In genomic region chr4:2507259-2507658, GRCh38 we compare ENCODE assay signal across 20 cellular contexts. TPM values are rescaled to one million over a fixed set of nuclear protein-coding genes. Genes with fewer than 3 reads are reported as not detected.
A peak's percentile ranks its signal among the peaks of the same experiment; 100 is the strongest.
DNase-seq lines count a peak whose midpoint lies in the region; ATAC-seq, FAIRE-seq and TF ChIP-seq lines count a peak whose summit lies in the region.
"Had no signal": no experiment of that assay in that cellular context is flagged by ENCODE, and none has a peak within 500 bp of the region (broad histone marks: within the 10 kb centered on the region; RNA-seq: fewer than 3 reads in every experiment).

No MANE protein-coding gene starts in this region.

- H3K9me3 Mint-ChIP-seq in GM23338 = no peaks in the 10 kb centered on the region

- ATAC-seq in HepG2 (no peak), right lobe of liver (no peak), GM23338 (no peak), HG02798 (IDR thresholded peaks at IDR 0.05; ENCODE audit: poor library complexity, unreplicated experiment) (no peak), HG03039 (IDR thresholded peaks at IDR 0.05; ENCODE audit: unreplicated experiment) (no peak)
- ATAC-seq: Panc1, Right ventricle myocardium inferior had no signal

- CTCF ChIA-PET in HepG2 (lab: Yijun Ruan, JAX; ENCODE audit: low intra/inter-chr PET ratio, low total read pairs) = no interaction called here
- CTCF ChIA-PET in endothelial cell of umbilical vein (lab: Charles Lee) = interaction anchor here (2.0 kb wide), 1 partner anchor 287 kb away, joined by 9 read pairs; no protein-coding TSS in a partner anchor

- FAIRE-seq in HepG2 (lab: Jason Lieb, UNC) (no peak), endothelial cell of umbilical vein (lab: Jason Lieb, UNC) (peak; percentile 46)
- FAIRE-seq: G401.6, H1 had no signal

- H3K27ac Mint-ChIP-seq in GM23338 = no peak overlapping the region

- H3K4me2 ChIP-seq in HepG2 (ENCODE audit: low read depth, low read length) = no peak overlapping the region
- H3K4me2 ChIP-seq in GM23338 = no peak overlapping the region
- no peak overlapping the region for H3K4me2 ChIP-seq in endothelial cell of umbilical vein (ENCODE audit: insufficient read depth, low read length)
- H3K4me2 ChIP-seq: BLaER1, KMS-11, SK-N-SH had no signal

- no peaks in the 10 kb centered on the region for H3K9me2 ChIP-seq in GM23338 (ENCODE audit: insufficient read depth)
- H3K9me2 ChIP-seq: SK-N-SH had no signal

- no peak for TF ChIP-seq POLR2A in HepG2 (IDR thresholded peaks at IDR 0.05; ENCODE audit: insufficient read depth in 1 of 2, low read depth in 2 of 2, low read length in 2 of 2)
- no peak for TF ChIP-seq POLR2A in right lobe of liver (IDR thresholded peaks at IDR 0.05)
- TF ChIP-seq POLR2A in endothelial cell of umbilical vein (IDR thresholded peaks at IDR 0.05; ENCODE audit: low read depth, low read length) = no peak

- BruUV-seq in HepG2 (replicated peaks; lab: Mats Ljungman, UMichigan) (no TSS peak), endothelial cell of umbilical vein (replicated peaks; lab: Mats Ljungman, UMichigan) (no TSS peak)

- peaks cover 33 to 63% of the 10 kb centered on the region in 2 experiments for H3K36me3 ChIP-seq in HepG2 (replicated peaks in 1 of 2; ENCODE audit: control insufficient read depth in 1 of 2, insufficient read depth in 2 of 2, low read length in 2 of 2)
- peaks cover 3 to 28% (median 7%) of the 10 kb centered on the region in 4 donors for H3K36me3 ChIP-seq in right lobe of liver
- peaks cover 33% of the 10 kb centered on the region for H3K36me3 ChIP-seq in GM23338 (ENCODE audit: insufficient read depth)
- peaks cover 12 to 30% of the 10 kb centered on the region in 2 experiments for H3K36me3 ChIP-seq in endothelial cell of umbilical vein (ENCODE audit: control insufficient read depth in 2 of 2, extremely low read depth in 1 of 2, insufficient read depth in 2 of 2, low read length in 2 of 2)

- TF ChIP-seq RAD21 in HepG2 (CRISPR knock-in tag; IDR thresholded peaks at IDR 0.05) = no peak

- no peak overlapping the region for H3K9ac ChIP-seq in HepG2 (ENCODE audit: insufficient read depth, low read depth, low read length)
- H3K9ac ChIP-seq in endothelial cell of umbilical vein (replicated peaks; ENCODE audit: extremely low read depth, insufficient read depth, low read length) = no peak overlapping the region
- H3K9ac ChIP-seq: BLaER1, KMS-11, SK-N-SH had no signal

- H3F3A ChIP-seq in GM23338 (replicated peaks; ENCODE audit: low read depth) = peaks cover 4% of the 10 kb centered on the region; the same call in 1 of the 2 replicates

- H4K20me1 ChIP-seq in HepG2 (ENCODE audit: insufficient read depth, low read length) = peaks cover 4% of the 10 kb centered on the region; the same call in 1 of the 2 replicates
- peaks cover 25% of the 10 kb centered on the region for H4K20me1 ChIP-seq in GM23338 (replicated peaks; ENCODE audit: insufficient read depth)
- H4K20me1 ChIP-seq in endothelial cell of umbilical vein (replicated peaks; ENCODE audit: control insufficient read depth, extremely low read depth, insufficient read depth, low read length) = no peaks in the 10 kb centered on the region

- no peaks in the 10 kb centered on the region for H3K4me1 Mint-ChIP-seq in GM23338

- H3K4me3 ChIP-seq in HepG2 (replicated peaks in 1 of 3; ENCODE audit: insufficient read depth in 1 of 3, low read depth in 2 of 3, low read length in 3 of 3) (no peak overlapping the region), right lobe of liver (no peak overlapping the region), GM23338 (no peak overlapping the region), endothelial cell of umbilical vein (replicated peaks in 1 of 3; ENCODE audit: insufficient read depth in 1 of 3, low read depth in 1 of 3, low read length in 3 of 3) (no peak overlapping the region)
- H3K4me3 ChIP-seq: BLaER1 had no signal

- dilution Hi-C loops in endothelial cell of umbilical vein (cut with MboI; ENCODE audit: extremely low pct_ligation_motif_present, low sequenced_read_pairs) = no loop called here

- H3K27me3 Mint-ChIP-seq in GM23338 (ENCODE audit: insufficient read depth, low read depth, poor library complexity) = peaks cover 2% of the 10 kb centered on the region

- H3K79me2 ChIP-seq in HepG2 (ENCODE audit: insufficient read depth, low read length) (peaks cover 4% of the 10 kb centered on the region), GM23338 (replicated peaks; ENCODE audit: insufficient read depth) (peaks cover 58% of the 10 kb centered on the region), endothelial cell of umbilical vein (ENCODE audit: control insufficient read depth, insufficient read depth, low read length) (peaks cover 48% of the 10 kb centered on the region)

- TF ChIP-seq CTCF in HepG2 (CRISPR knock-in tag; IDR thresholded peaks at IDR 0.05) (no peak), right lobe of liver (IDR thresholded peaks at IDR 0.05) (no peak), GM23338 (conservative IDR thresholded peaks at IDR 0.05; ENCODE audit: low read depth in 2 of 2) (no peak), endothelial cell of umbilical vein (IDR thresholded peaks at IDR 0.05; ENCODE audit: extremely low read depth in 1 of 2, insufficient read depth in 1 of 2, low read depth in 1 of 2, low read length in 2 of 2) (no peak)

- intact Hi-C loops in HepG2 (cut with micrococcal nuclease; ENCODE audit: unreplicated experiment) = no loop called here
- intact Hi-C loops in right lobe of liver (cut with DNase I) = no loop called here
- intact Hi-C loops in endothelial cell of umbilical vein (cut with micrococcal nuclease) = no loop called here

- WGBS in HepG2 (ENCODE audit: low lambda C conversion rate) = 97% methylated on average over 4 of the region's 4 CpGs
- WGBS in right lobe of liver (ENCODE audit: insufficient coverage, low coverage, low lambda C conversion rate, missing lambda C conversion rate) = 73% methylated on average over 3 of the region's 4 CpGs

- DNase-seq in HepG2 (ENCODE audit: low spot score) (no peak), right lobe of liver (no peak), GM23338 (ENCODE audit: low spot score) (no peak), endothelial cell of umbilical vein (ENCODE audit: low read depth, low spot score) (no peak), NK-92 (lab: John Stamatoyannopoulos, UW; ENCODE audit: unreplicated experiment) (no peak)
- DNase-seq: Calu3, DMS79, NCI-H1092 treated with DMSO at 0.1 percent for 48 hours, NCI-H1694 treated with DMSO at 0.1 percent for 48 hours, NCI-H446 treated with DMSO at 0.1 percent for 48 hours, NCI-H748 treated with DMSO at 0.1 percent for 48 hours, SK-N-SH had no signal

- no peak overlapping the region for H3K4me3 Mint-ChIP-seq in GM23338

- H3K27me3 ChIP-seq in HepG2 (ENCODE audit: control insufficient read depth in 1 of 2, insufficient read depth in 2 of 2, low read length in 2 of 2) (no peaks in the 10 kb centered on the region), right lobe of liver (no peaks in the 10 kb centered on the region), GM23338 (ENCODE audit: insufficient read depth) (no peaks in the 10 kb centered on the region), endothelial cell of umbilical vein (ENCODE audit: control insufficient read depth in 2 of 2, insufficient read depth in 2 of 2, low read length in 2 of 2) (no peaks in the 10 kb centered on the region)
- H3K27me3 ChIP-seq: BLaER1 had no signal

- no peaks in the 10 kb centered on the region for H3K4me1 ChIP-seq in HepG2 (ENCODE audit: insufficient read depth, low read length)
- H3K4me1 ChIP-seq in right lobe of liver = no peaks in the 10 kb centered on the region
- H3K4me1 ChIP-seq in GM23338 (ENCODE audit: insufficient read depth) = no peaks in the 10 kb centered on the region
- H3K4me1 ChIP-seq in endothelial cell of umbilical vein (ENCODE audit: control insufficient read depth, extremely low read depth, insufficient read depth, low read length) = peaks cover 2% of the 10 kb centered on the region

- H3K36me3 Mint-ChIP-seq in GM23338 (ENCODE audit: low read depth) = peaks cover 71% of the 10 kb centered on the region

- no peak overlapping the region for H2AFZ ChIP-seq in HepG2 (ENCODE audit: low read length)
- H2AFZ ChIP-seq in GM23338 = no peak overlapping the region
- no peak overlapping the region for H2AFZ ChIP-seq in endothelial cell of umbilical vein (ENCODE audit: low read depth, low read length)

- H3K9me3 ChIP-seq in HepG2 (ENCODE audit: low read length) = no peaks in the 10 kb centered on the region
- H3K9me3 ChIP-seq in right lobe of liver = no peaks in the 10 kb centered on the region
- no peaks in the 10 kb centered on the region for H3K9me3 ChIP-seq in endothelial cell of umbilical vein (replicated peaks; ENCODE audit: control insufficient read depth, insufficient read depth, low read length)
- H3K9me3 ChIP-seq: BLaER1, SK-N-SH had no signal

- H3K9me1 ChIP-seq in endothelial cell of umbilical vein (replicated peaks; ENCODE audit: control insufficient read depth, extremely low read depth, insufficient read depth, low read length) = no peaks in the 10 kb centered on the region

- in situ Hi-C loops in HepG2 (cut with HindIII; ENCODE audit: extremely low pct_ligation_motif_present, low pct_unique_long_range_greater_than_20kb) = no loop called here

- POLR2A ChIA-PET in HepG2 (lab: Yijun Ruan, JAX) (no interaction called here), endothelial cell of umbilical vein (lab: Charles Lee) (no interaction called here)

- H3K27ac ChIP-seq in HepG2 (ENCODE audit: extremely low read length, insufficient read depth, low read length) (no peak overlapping the region), right lobe of liver (no peak overlapping the region), GM23338 (ENCODE audit: low read depth) (peak overlapping the region; percentile 19; the same call in 1 of the 2 replicates), endothelial cell of umbilical vein (ENCODE audit: insufficient read depth, low read depth, low read length) (no peak overlapping the region)
- H3K27ac ChIP-seq: BLaER1, KMS-11 had no signal

- TF ChIP-seq EP300 in HepG2 (IDR thresholded peaks at IDR 0.05; ENCODE audit: low read depth in 2 of 2, low read length in 2 of 2) = no peak
- no peak for TF ChIP-seq EP300 in HepG2 (CRISPR knock-in tag; IDR thresholded peaks at IDR 0.05; ENCODE audit: borderline replicate concordance)

RNA-seq across cellular contexts. Expression of gene FAM193A, which starts 29.2 kb away (rescaled TPM):
- 7.2 and 8.7 TPM in 2 replicates for total RNA-seq in HepG2 (2016; rRNA removed; fragmentation: Illumina TruSeq; extraction: Trizol)
- total RNA-seq in HepG2 (2016; cell fraction: cytosol; rRNA removed; fragmentation: Illumina TruSeq; extraction: Trizol; ENCODE audit: low read depth) = 10.0 and 11.2 TPM in 2 replicates
- total RNA-seq in HepG2 (2016; cell fraction: insoluble cytoplasmic fraction; rRNA removed; fragmentation: Illumina TruSeq; extraction: Trizol) = 6.1 and 8.2 TPM in 2 replicates
- total RNA-seq in HepG2 (2016; cell fraction: membrane; rRNA removed; fragmentation: Illumina TruSeq; extraction: Trizol) = 9.2 and 9.9 TPM in 2 replicates
- 12.3 and 15.0 TPM in 2 replicates for total RNA-seq in HepG2 (2016; cell fraction: nucleus; rRNA removed; fragmentation: Illumina TruSeq; extraction: Trizol)
- polyA plus RNA-seq in HepG2 (2011; rRNA removed) = 5.7 and 6.0 TPM in 2 replicates
- polyA plus RNA-seq in HepG2 (2011; cell fraction: cytosol; rRNA removed) = 3.9 and 4.1 TPM in 2 replicates
- polyA plus RNA-seq in HepG2 (2011; cell fraction: nucleus; rRNA removed) = 19.7 and 23.8 TPM in 2 replicates
- 10.7 and 11.2 TPM in 2 replicates for polyA plus RNA-seq in HepG2 (2012)
- polyA plus RNA-seq in HepG2 (2016; cell fraction: cytosol; fragmentation: Illumina TruSeq; extraction: Trizol; ENCODE audit: low read depth) = 1.3 and 1.9 TPM in 2 replicates
- polyA plus RNA-seq in HepG2 (2016; cell fraction: insoluble cytoplasmic fraction; fragmentation: Illumina TruSeq; extraction: Trizol; ENCODE audit: low read depth) = 6.5 and 8.6 TPM in 2 replicates
- polyA plus RNA-seq in HepG2 (2016; cell fraction: membrane; fragmentation: Illumina TruSeq; extraction: Trizol; ENCODE audit: low read depth) = 3.8 and 4.2 TPM in 2 replicates
- polyA plus RNA-seq in HepG2 (2016; cell fraction: nucleus; fragmentation: Illumina TruSeq; extraction: Trizol; ENCODE audit: insufficient read depth, low read depth) = 32.1 and 35.7 TPM in 2 replicates
- 12.2 and 18.8 TPM in 2 replicates for polyA minus RNA-seq in HepG2 (2011; rRNA and poly(A)+ RNA removed; ENCODE audit: low replicate concordance)
- 10.0 and 11.0 TPM in 2 replicates for polyA minus RNA-seq in HepG2 (2011; cell fraction: cytosol; rRNA and poly(A)+ RNA removed)
- polyA minus RNA-seq in HepG2 (2011; cell fraction: nucleus; rRNA and poly(A)+ RNA removed) = 28.3 and 28.6 TPM in 2 replicates
- total RNA-seq in right lobe of liver = 10 to 100 TPM in 2 of 6 experiments, 1 to 10 TPM in 4; 8.5 to 12.3 (median 9.7) TPM
- total RNA-seq in GM23338 (2014; rRNA removed; shearing (Covaris generic)) = 20.8 and 22.9 TPM in 2 replicates
- polyA plus RNA-seq in GM23338 (2016; fragmentation: Nextera tagmentation; extraction: Ambion mirVana) = 8.5 and 12.0 TPM in 2 replicates
- 32.0 and 32.1 TPM in 2 replicates for total RNA-seq in endothelial cell of umbilical vein
- polyA plus RNA-seq in endothelial cell of umbilical vein = 12.3 TPM in 2 replicates
- 11.5 and 12.2 TPM in 2 replicates for polyA plus RNA-seq in endothelial cell of umbilical vein (2011; cell fraction: cytosol; rRNA removed)
- 37.7 and 38.6 TPM in 2 replicates for polyA plus RNA-seq in endothelial cell of umbilical vein (2011; cell fraction: nucleus; rRNA removed)
- 13.8 and 13.9 TPM in 2 replicates for polyA plus RNA-seq in endothelial cell of umbilical vein (2012)
- polyA minus RNA-seq in endothelial cell of umbilical vein = 23.4 and 26.9 TPM in 2 replicates
- 9.9 TPM for polyA minus RNA-seq in endothelial cell of umbilical vein (2011; cell fraction: cytosol; rRNA and poly(A)+ RNA removed)
- polyA minus RNA-seq in endothelial cell of umbilical vein (2011; cell fraction: nucleus; rRNA and poly(A)+ RNA removed) = 44.1 and 45.2 TPM in 2 replicates

RNA-seq across cellular contexts. Expression of gene RNF4, which starts 38.4 kb away (rescaled TPM):
- total RNA-seq in HepG2 (2016; rRNA removed; fragmentation: Illumina TruSeq; extraction: Trizol) (38.1 and 46.7 TPM in 2 replicates), right lobe of liver (10 to 100 TPM; 16.2 to 22.5 (median 18.0) TPM), endothelial cell of umbilical vein (67.5 and 71.4 TPM in 2 replicates)
- total RNA-seq in HepG2 (2016; cell fraction: cytosol; rRNA removed; fragmentation: Illumina TruSeq; extraction: Trizol; ENCODE audit: low read depth) = 16.3 and 17.2 TPM in 2 replicates
- total RNA-seq in HepG2 (2016; cell fraction: insoluble cytoplasmic fraction; rRNA removed; fragmentation: Illumina TruSeq; extraction: Trizol) = 36.0 and 47.6 TPM in 2 replicates
- total RNA-seq in HepG2 (2016; cell fraction: membrane; rRNA removed; fragmentation: Illumina TruSeq; extraction: Trizol) = 24.2 and 25.2 TPM in 2 replicates
- total RNA-seq in HepG2 (2016; cell fraction: nucleus; rRNA removed; fragmentation: Illumina TruSeq; extraction: Trizol) = 34.8 and 37.0 TPM in 2 replicates
- polyA plus RNA-seq in HepG2 (2011; rRNA removed) (40.3 and 45.1 TPM in 2 replicates), GM23338 (2016; fragmentation: Nextera tagmentation; extraction: Ambion mirVana) (42.5 and 47.7 TPM in 2 replicates), endothelial cell of umbilical vein (56.9 and 64.3 TPM in 2 replicates)
- polyA plus RNA-seq in HepG2 (2011; cell fraction: cytosol; rRNA removed) = 34.5 and 42.3 TPM in 2 replicates
- polyA plus RNA-seq in HepG2 (2011; cell fraction: nucleus; rRNA removed) = 33.3 and 33.4 TPM in 2 replicates
- polyA plus RNA-seq in HepG2 (2012) = 27.9 and 28.2 TPM in 2 replicates
- polyA plus RNA-seq in HepG2 (2016; cell fraction: cytosol; fragmentation: Illumina TruSeq; extraction: Trizol; ENCODE audit: low read depth) = 3.3 and 5.5 TPM in 2 replicates
- 45.3 and 46.1 TPM in 2 replicates for polyA plus RNA-seq in HepG2 (2016; cell fraction: insoluble cytoplasmic fraction; fragmentation: Illumina TruSeq; extraction: Trizol; ENCODE audit: low read depth)
- polyA plus RNA-seq in HepG2 (2016; cell fraction: membrane; fragmentation: Illumina TruSeq; extraction: Trizol; ENCODE audit: low read depth) = 12.0 and 14.1 TPM in 2 replicates
- polyA plus RNA-seq in HepG2 (2016; cell fraction: nucleus; fragmentation: Illumina TruSeq; extraction: Trizol; ENCODE audit: insufficient read depth, low read depth) = 33.1 and 33.8 TPM in 2 replicates
- 65.3 and 74.2 TPM in 2 replicates for polyA minus RNA-seq in HepG2 (2011; rRNA and poly(A)+ RNA removed; ENCODE audit: low replicate concordance)
- 36.1 and 36.8 TPM in 2 replicates for polyA minus RNA-seq in HepG2 (2011; cell fraction: cytosol; rRNA and poly(A)+ RNA removed)
- 55.2 and 60.3 TPM in 2 replicates for polyA minus RNA-seq in HepG2 (2011; cell fraction: nucleus; rRNA and poly(A)+ RNA removed)
- total RNA-seq in GM23338 (2014; rRNA removed; shearing (Covaris generic)) = 77.2 and 87.5 TPM in 2 replicates
- 71.9 and 85.2 TPM in 2 replicates for polyA plus RNA-seq in endothelial cell of umbilical vein (2011; cell fraction: cytosol; rRNA removed)
- polyA plus RNA-seq in endothelial cell of umbilical vein (2011; cell fraction: nucleus; rRNA removed) = 65.4 and 73.0 TPM in 2 replicates
- 45.8 and 52.5 TPM in 2 replicates for polyA plus RNA-seq in endothelial cell of umbilical vein (2012)
- 60.7 and 73.2 TPM in 2 replicates for polyA minus RNA-seq in endothelial cell of umbilical vein
- polyA minus RNA-seq in endothelial cell of umbilical vein (2011; cell fraction: cytosol; rRNA and poly(A)+ RNA removed) = 34.3 TPM
- polyA minus RNA-seq in endothelial cell of umbilical vein (2011; cell fraction: nucleus; rRNA and poly(A)+ RNA removed) = 49.9 and 57.5 TPM in 2 replicates
